ENCODE assay signal across 9 cellular contexts in the genomic region with DNA sequence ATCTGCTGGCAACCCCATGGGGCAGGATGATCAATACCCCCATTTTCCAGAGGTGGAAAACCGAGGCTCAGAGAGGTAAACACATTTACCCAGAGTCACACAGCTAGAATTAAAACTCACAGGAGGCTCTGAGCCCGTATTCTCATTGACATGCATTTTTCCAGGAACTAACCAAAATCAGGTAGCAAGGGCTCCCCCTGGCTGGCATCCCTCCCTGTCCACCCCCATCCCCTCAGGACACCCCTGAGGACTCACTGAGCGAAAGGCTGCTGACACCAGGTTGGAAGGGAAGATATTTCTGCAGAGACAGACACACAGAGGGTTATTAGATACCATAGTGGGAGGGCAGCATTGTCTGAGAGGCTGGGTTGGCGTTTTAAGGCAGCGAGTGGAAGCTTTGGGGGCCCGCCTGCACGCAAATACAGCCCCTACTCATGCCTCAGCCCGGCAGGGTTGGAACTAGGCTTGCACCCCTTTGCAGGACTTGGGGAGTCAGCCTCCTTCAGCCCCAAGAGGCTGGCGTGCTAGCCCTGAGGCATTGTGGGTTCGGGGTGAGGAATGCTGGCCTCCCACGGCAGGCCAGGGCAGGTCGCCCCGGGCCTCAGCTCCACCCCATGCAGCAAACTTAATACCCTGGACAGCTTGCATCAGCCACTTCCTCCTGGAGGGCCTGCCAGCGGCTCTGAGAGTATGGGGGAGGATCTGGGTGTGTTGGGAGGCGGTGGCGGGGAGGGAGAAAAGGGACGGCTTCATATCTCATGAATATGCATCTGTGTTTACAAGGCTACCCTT. TPM values are rescaled to one million over a fixed set of nuclear protein-coding genes. Genes with fewer than 3 reads are reported as not detected.
DNase-seq lines count a peak whose midpoint lies in the region; ATAC-seq and TF ChIP-seq lines count a peak whose summit lies in the region.
"Had no signal": no experiment of that assay in that cellular context is flagged by ENCODE, and none has a peak within 500 bp of the region (broad histone marks: within the 10 kb centered on the region; RNA-seq: fewer than 3 reads in every experiment).

No MANE protein-coding gene starts in this region.

- H3K4me1 Mint-ChIP-seq in GM23338 (peaks cover 40% of the 10 kb centered on the region), mesothelial cell of epicardium (peaks cover 46% of the 10 kb centered on the region)
- peaks cover 55 to 58% of the 10 kb centered on the region in 2 donors for H3K4me1 Mint-ChIP-seq in effector memory CD8-positive, alpha-beta T cell (ENCODE audit: low read depth in 2 of 2)

- H3K79me2 ChIP-seq in GM23338 (replicated peaks; ENCODE audit: insufficient read depth) = peaks cover 77% of the 10 kb centered on the region

- H3K4me2 ChIP-seq in GM23338 = peak overlapping the region; percentile 99

- peaks cover 28% of the 10 kb centered on the region for H3K4me1 ChIP-seq in GM23338 (ENCODE audit: insufficient read depth)

- H3K4me3 ChIP-seq in GM23338 = peak overlapping the region; percentile 98

- peaks cover 5% of the 10 kb centered on the region for H3K27me3 ChIP-seq in GM23338 (ENCODE audit: insufficient read depth)

- DNase-seq in D341Med (ENCODE audit: low spot score) (peak; percentile 83), GM23338 (ENCODE audit: low spot score) (peak; percentile 82), NCI-H2227 (lab: John Stamatoyannopoulos, UW; ENCODE audit: unreplicated experiment) (peak; percentile 33), mesothelial cell of epicardium (ENCODE audit: low spot score in 2 of 2, unreplicated experiment in 2 of 2) (peak; percentile 39 to 55), stromal cell of bone marrow (ENCODE audit: low read depth) (peak; percentile 80), globus pallidus (ENCODE audit: low spot score) (no peak)
- DNase-seq in activated CD4-positive, alpha-beta T cell treated with anti-CD3 and anti-CD28 coated beads for 48 hours = peak; percentile 81
- peak in 2 of 3 experiments; percentile 17 to 21 for DNase-seq in effector memory CD8-positive, alpha-beta T cell

- no peaks in the 10 kb centered on the region for H3K9me2 ChIP-seq in GM23338 (ENCODE audit: insufficient read depth)

- peak overlapping the region; percentile 100 for H3K27ac Mint-ChIP-seq in GM23338
- peak overlapping the region; percentile 97 to 98 for H3K27ac Mint-ChIP-seq in effector memory CD8-positive, alpha-beta T cell
- H3K27ac Mint-ChIP-seq in mesothelial cell of epicardium = peak overlapping the region; percentile 91

- H3K27me3 Mint-ChIP-seq in GM23338 (ENCODE audit: insufficient read depth, low read depth, poor library complexity) (peaks cover 37% of the 10 kb centered on the region), mesothelial cell of epicardium (ENCODE audit: low read depth) (no peaks in the 10 kb centered on the region)
- H3K27me3 Mint-ChIP-seq in effector memory CD8-positive, alpha-beta T cell = no peaks in the 10 kb centered on the region

- H3K27ac ChIP-seq in GM23338 (ENCODE audit: low read depth) = peak overlapping the region; percentile 94
- H3K27ac ChIP-seq: dorsolateral prefrontal cortex had no signal

- ATAC-seq in GM23338 = peak; percentile 16
- peak; percentile 3 for ATAC-seq in effector memory CD8-positive, alpha-beta T cell (replicated peaks)

- H3K36me3 Mint-ChIP-seq in GM23338 (ENCODE audit: low read depth) (peaks cover 80% of the 10 kb centered on the region), mesothelial cell of epicardium (peaks cover 11% of the 10 kb centered on the region)
- peaks cover 65% of the 10 kb centered on the region for H3K36me3 Mint-ChIP-seq in effector memory CD8-positive, alpha-beta T cell (ENCODE audit: insufficient read depth)

- peak overlapping the region; percentile 97 for H3K4me3 Mint-ChIP-seq in GM23338
- peak overlapping the region; percentile 97 to 99 for H3K4me3 Mint-ChIP-seq in effector memory CD8-positive, alpha-beta T cell
- H3K4me3 Mint-ChIP-seq in mesothelial cell of epicardium = peak overlapping the region; percentile 87

- H3K9me3 Mint-ChIP-seq in GM23338 (peaks cover 5% of the 10 kb centered on the region; the same call in 1 of the 3 replicates), mesothelial cell of epicardium (no peaks in the 10 kb centered on the region)
- H3K9me3 Mint-ChIP-seq in effector memory CD8-positive, alpha-beta T cell = no peaks in the 10 kb centered on the region

- TF ChIP-seq CTCF in GM23338 (conservative IDR thresholded peaks at IDR 0.05; ENCODE audit: low read depth in 2 of 2) = peak; percentile 62 to 64
- no peak for TF ChIP-seq CTCF in mesothelial cell of epicardium (IDR thresholded peaks at IDR 0.05; ENCODE audit: unreplicated experiment)

- peaks cover 40% of the 10 kb centered on the region for H4K20me1 ChIP-seq in GM23338 (replicated peaks; ENCODE audit: insufficient read depth)

- peaks cover 31% of the 10 kb centered on the region for H3F3A ChIP-seq in GM23338 (replicated peaks; ENCODE audit: low read depth)

- H2AFZ ChIP-seq in GM23338 = no peak overlapping the region

- H3K36me3 ChIP-seq in GM23338 (ENCODE audit: insufficient read depth) = peaks cover 50% of the 10 kb centered on the region

TF ChIP-seq in GM23338, 12 proteins besides CTCF, POLR2A, EP300 and RAD21 (continues in another document):
- TF ChIP-seq POLR2AphosphoS5 (IDR thresholded peaks at IDR 0.05; ENCODE audit: low read depth) = peak; percentile 42
- TF ChIP-seq JUNB (IDR thresholded peaks at IDR 0.05; ENCODE audit: unreplicated experiment) = no peak
- no peak for TF ChIP-seq CREB1 (CRISPR knock-in tag; IDR thresholded peaks at IDR 0.05; ENCODE audit: low read depth)
- TF ChIP-seq, protein P1, sequence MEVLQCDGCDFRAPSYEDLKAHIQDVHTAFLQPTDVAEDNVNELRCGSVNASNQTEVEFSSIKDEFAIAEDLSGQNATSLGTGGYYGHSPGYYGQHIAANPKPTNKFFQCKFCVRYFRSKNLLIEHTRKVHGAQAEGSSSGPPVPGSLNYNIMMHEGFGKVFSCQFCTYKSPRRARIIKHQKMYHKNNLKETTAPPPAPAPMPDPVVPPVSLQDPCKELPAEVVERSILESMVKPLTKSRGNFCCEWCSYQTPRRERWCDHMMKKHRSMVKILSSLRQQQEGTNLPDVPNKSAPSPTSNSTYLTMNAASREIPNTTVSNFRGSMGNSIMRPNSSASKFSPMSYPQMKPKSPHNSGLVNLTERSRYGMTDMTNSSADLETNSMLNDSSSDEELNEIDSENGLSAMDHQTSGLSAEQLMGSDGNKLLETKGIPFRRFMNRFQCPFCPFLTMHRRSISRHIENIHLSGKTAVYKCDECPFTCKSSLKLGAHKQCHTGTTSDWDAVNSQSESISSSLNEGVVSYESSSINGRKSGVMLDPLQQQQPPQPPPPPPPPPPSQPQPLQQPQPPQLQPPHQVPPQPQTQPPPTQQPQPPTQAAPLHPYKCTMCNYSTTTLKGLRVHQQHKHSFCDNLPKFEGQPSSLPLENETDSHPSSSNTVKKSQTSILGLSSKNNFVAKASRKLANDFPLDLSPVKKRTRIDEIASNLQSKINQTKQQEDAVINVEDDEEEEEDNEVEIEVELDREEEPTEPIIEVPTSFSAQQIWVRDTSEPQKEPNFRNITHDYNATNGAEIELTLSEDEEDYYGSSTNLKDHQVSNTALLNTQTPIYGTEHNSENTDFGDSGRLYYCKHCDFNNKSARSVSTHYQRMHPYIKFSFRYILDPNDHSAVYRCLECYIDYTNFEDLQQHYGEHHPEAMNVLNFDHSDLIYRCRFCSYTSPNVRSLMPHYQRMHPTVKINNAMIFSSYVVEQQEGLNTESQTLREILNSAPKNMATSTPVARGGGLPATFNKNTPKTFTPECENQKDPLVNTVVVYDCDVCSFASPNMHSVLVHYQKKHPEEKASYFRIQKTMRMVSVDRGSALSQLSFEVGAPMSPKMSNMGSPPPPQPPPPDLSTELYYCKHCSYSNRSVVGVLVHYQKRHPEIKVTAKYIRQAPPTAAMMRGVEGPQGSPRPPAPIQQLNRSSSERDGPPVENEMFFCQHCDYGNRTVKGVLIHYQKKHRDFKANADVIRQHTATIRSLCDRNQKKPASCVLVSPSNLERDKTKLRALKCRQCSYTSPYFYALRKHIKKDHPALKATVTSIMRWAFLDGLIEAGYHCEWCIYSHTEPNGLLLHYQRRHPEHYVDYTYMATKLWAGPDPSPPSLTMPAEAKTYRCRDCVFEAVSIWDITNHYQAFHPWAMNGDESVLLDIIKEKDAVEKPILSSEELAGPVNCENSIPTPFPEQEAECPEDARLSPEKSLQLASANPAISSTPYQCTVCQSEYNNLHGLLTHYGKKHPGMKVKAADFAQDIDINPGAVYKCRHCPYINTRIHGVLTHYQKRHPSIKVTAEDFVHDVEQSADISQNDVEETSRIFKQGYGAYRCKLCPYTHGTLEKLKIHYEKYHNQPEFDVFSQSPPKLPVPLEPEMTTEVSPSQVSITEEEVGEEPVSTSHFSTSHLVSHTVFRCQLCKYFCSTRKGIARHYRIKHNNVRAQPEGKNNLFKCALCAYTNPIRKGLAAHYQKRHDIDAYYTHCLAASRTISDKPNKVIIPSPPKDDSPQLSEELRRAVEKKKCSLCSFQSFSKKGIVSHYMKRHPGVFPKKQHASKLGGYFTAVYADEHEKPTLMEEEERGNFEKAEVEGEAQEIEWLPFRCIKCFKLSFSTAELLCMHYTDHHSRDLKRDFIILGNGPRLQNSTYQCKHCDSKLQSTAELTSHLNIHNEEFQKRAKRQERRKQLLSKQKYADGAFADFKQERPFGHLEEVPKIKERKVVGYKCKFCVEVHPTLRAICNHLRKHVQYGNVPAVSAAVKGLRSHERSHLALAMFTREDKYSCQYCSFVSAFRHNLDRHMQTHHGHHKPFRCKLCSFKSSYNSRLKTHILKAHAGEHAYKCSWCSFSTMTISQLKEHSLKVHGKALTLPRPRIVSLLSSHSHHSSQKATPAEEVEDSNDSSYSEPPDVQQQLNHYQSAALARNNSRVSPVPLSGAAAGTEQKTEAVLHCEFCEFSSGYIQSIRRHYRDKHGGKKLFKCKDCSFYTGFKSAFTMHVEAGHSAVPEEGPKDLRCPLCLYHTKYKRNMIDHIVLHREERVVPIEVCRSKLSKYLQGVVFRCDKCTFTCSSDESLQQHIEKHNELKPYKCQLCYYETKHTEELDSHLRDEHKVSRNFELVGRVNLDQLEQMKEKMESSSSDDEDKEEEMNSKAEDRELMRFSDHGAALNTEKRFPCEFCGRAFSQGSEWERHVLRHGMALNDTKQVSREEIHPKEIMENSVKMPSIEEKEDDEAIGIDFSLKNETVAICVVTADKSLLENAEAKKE (CRISPR knock-in tag; IDR thresholded peaks at IDR 0.05) = no peak

RNA-seq across cellular contexts. Expression of a gene that starts 3.9 kb away (rescaled TPM):
- 249 and 272 TPM in 2 replicates for total RNA-seq in GM23338 (2014; rRNA removed; shearing (Covaris generic))
- 103 and 109 TPM in 2 replicates for polyA plus RNA-seq in GM23338 (2016; fragmentation: Nextera tagmentation; extraction: Ambion mirVana)
- total RNA-seq in mesothelial cell of epicardium = 45.3 to 49.3 TPM (median 48.4 TPM) in 3 replicates

RNA-seq across cellular contexts. Expression of a gene that starts 38.2 kb away (rescaled TPM):
- 131 and 140 TPM in 2 replicates for total RNA-seq in GM23338 (2014; rRNA removed; shearing (Covaris generic))
- 58.0 and 62.1 TPM in 2 replicates for polyA plus RNA-seq in GM23338 (2016; fragmentation: Nextera tagmentation; extraction: Ambion mirVana)
- 122 to 126 TPM (median 124 TPM) in 3 replicates for total RNA-seq in mesothelial cell of epicardium

RNA-seq across cellular contexts. Expression of a gene that starts 38.6 kb away (rescaled TPM):
- 25.5 and 31.9 TPM in 2 replicates for total RNA-seq in GM23338 (2014; rRNA removed; shearing (Covaris generic))
- polyA plus RNA-seq in GM23338 (2016; fragmentation: Nextera tagmentation; extraction: Ambion mirVana) = 8.9 and 11.5 TPM in 2 replicates
- total RNA-seq in mesothelial cell of epicardium = 34.3 to 40.6 TPM (median 37.0 TPM) in 3 replicates
